ENCODE assay signal across 8 cellular contexts in the genomic region with DNA sequence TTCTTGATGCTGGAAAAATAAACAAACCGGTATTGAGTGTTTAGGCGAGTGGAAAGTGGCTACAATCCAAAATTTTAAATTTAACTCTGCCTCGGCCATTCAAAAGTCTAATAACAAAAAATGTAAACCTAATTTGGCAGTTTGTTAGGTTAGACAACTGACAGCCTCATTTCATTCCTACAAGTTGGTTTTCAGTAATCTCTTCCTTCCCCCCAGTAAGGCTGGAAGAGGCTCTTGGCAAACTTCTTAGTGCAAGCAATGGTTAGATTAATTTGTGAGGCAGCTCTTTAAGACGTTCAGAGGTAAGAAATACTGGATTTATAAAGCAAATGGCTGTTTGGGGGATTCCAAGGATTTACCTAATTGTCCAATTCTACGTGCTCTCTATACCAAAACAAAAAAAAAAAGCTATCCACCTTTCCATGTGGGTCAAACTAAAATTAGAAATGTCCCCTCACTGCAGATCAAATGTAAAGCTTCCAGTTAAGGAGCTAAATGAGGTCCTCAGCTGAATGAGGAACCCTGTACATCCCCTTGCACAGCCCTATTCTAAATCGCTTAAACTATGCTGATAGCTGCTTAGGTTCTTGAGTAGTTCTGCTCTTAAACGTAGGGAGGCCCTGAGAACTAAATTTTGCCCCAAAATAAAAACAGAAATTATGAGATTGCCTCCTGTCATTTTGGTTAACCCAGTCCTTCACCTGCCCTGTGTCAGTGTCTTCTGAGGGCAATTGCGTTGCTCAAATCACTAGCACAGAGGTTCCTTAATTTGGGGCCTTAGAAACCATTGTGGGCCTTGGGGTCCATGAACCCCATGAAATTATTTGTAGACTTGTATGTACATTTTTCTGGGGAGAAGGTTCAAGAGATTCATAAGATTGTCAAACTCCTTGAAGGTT. TPM values are rescaled to one million over a fixed set of nuclear protein-coding genes. Genes with fewer than 3 reads are reported as not detected.
DNase-seq lines count a peak whose midpoint lies in the region; ATAC-seq, FAIRE-seq and TF ChIP-seq lines count a peak whose summit lies in the region.

No MANE protein-coding gene starts in this region.

- H3K9ac ChIP-seq in HepG2 (ENCODE audit: insufficient read depth, low read depth, low read length), result peak overlapping the region; percentile 85

- POLR2A ChIA-PET in HepG2 (lab: Yijun Ruan, JAX), result interaction anchor here (1.1 to 19.8 kb wide), 12 partner anchors 13 to 256 kb away, joined by 3 to 2487 read pairs (median 9); a partner anchor contains a TSS

- TF ChIP-seq RAD21 in HepG2 (CRISPR knock-in tag; IDR thresholded peaks at IDR 0.05), result no peak

- ATAC-seq in heart left ventricle, result no peak
- ATAC-seq in Right ventricle myocardium superior (ENCODE audit: poor library complexity), result no peak
- no peak for ATAC-seq in HepG2
- no peak for ATAC-seq in GM19455 (IDR thresholded peaks at IDR 0.05; ENCODE audit: unreplicated experiment)

- H3K27ac Mint-ChIP-seq in activated naive CD8-positive, alpha-beta T cell treated with anti-CD3 and anti-CD28 coated beads for 36 hours, result peak overlapping the region; percentile 84

- H3K4me3 Mint-ChIP-seq in activated naive CD8-positive, alpha-beta T cell treated with anti-CD3 and anti-CD28 coated beads for 36 hours, result peak overlapping the region; percentile 95

- H3K9me3 ChIP-seq in heart left ventricle, result no peaks in the 10 kb centered on the region
- no peaks in the 10 kb centered on the region for H3K9me3 ChIP-seq in HepG2 (ENCODE audit: low read length)
- no peaks in the 10 kb centered on the region for H3K9me3 ChIP-seq in vagina

- peaks cover 35% of the 10 kb centered on the region for H4K20me1 ChIP-seq in HepG2 (ENCODE audit: insufficient read depth, low read length)

- H3K4me3 ChIP-seq in heart left ventricle (peak overlapping the region; percentile 62 to 93 (median 79)), HepG2 (replicated peaks in 1 of 3; ENCODE audit: insufficient read depth in 1 of 3, low read depth in 2 of 3, low read length in 3 of 3) (peak overlapping the region; percentile 97 to 98 (median 97); a peak in 5 of 6 replicates), vagina (peak overlapping the region; percentile 65 to 68)

- peaks cover 36% of the 10 kb centered on the region for H3K79me2 ChIP-seq in HepG2 (ENCODE audit: insufficient read depth, low read length)

- H3K27ac ChIP-seq in heart left ventricle (peak overlapping the region in 11 of 12 donors; percentile 53 to 100 (median 96)), HepG2 (ENCODE audit: extremely low read length, insufficient read depth, low read length) (peak overlapping the region; percentile 12), vagina (peak overlapping the region; percentile 98)

- H3K4me1 Mint-ChIP-seq in activated naive CD8-positive, alpha-beta T cell treated with anti-CD3 and anti-CD28 coated beads for 36 hours, result peaks cover 32% of the 10 kb centered on the region

- CTCF ChIA-PET in HepG2 (lab: Yijun Ruan, JAX; ENCODE audit: low intra/inter-chr PET ratio, low total read pairs), result interaction anchor here (1.0 to 8.5 kb wide), 4 partner anchors 9 to 46 kb away, joined by 3 to 130 read pairs (median 32); a partner anchor contains a TSS

- intact Hi-C loops in heart left ventricle (cut with DNase I) (no loop called here), Right ventricle myocardium superior (cut with DNase I) (no loop called here), HepG2 (cut with micrococcal nuclease; ENCODE audit: unreplicated experiment) (no loop called here), vagina (cut with DNase I) (no loop called here)

- 22 to 30% (median 28%) methylated on average over 8 of the region's 8 CpGs for WGBS in heart left ventricle, 4 donors
- 22% methylated on average over 8 of the region's 8 CpGs for WGBS in HepG2 (ENCODE audit: low lambda C conversion rate)

- TF ChIP-seq CTCF in heart left ventricle (IDR thresholded peaks at IDR 0.05), result no peak
- TF ChIP-seq CTCF in HepG2 (CRISPR knock-in tag; IDR thresholded peaks at IDR 0.05), result no peak
- TF ChIP-seq CTCF in vagina (IDR thresholded peaks at IDR 0.05), result no peak

- DNase-seq in heart left ventricle, result no peak
- no peak for DNase-seq in Right ventricle myocardium superior
- DNase-seq in activated naive CD8-positive, alpha-beta T cell treated with anti-CD3 and anti-CD28 coated beads for 36 hours, result no peak
- DNase-seq in HepG2 (ENCODE audit: low spot score), result no peak
- DNase-seq in vagina (ENCODE audit: extremely low spot score in 2 of 2), result no peak
- DNase-seq in SW480 (ENCODE audit: low spot score), result no peak
- no peak for DNase-seq in NCI-H524 (lab: John Stamatoyannopoulos, UW)

- peak overlapping the region; percentile 95 for H3K4me2 ChIP-seq in HepG2 (ENCODE audit: low read depth, low read length)

- peaks cover 34% of the 10 kb centered on the region for H3K36me3 Mint-ChIP-seq in activated naive CD8-positive, alpha-beta T cell treated with anti-CD3 and anti-CD28 coated beads for 36 hours

- in situ Hi-C loops in HepG2 (cut with HindIII; ENCODE audit: extremely low pct_ligation_motif_present, low pct_unique_long_range_greater_than_20kb), result no loop called here

- H2AFZ ChIP-seq in HepG2 (ENCODE audit: low read length), result no peak overlapping the region

- BruUV-seq in HepG2 (replicated peaks; lab: Mats Ljungman, UMichigan), result no TSS peak

- TF ChIP-seq EP300 in HepG2 (IDR thresholded peaks at IDR 0.05; ENCODE audit: low read depth in 2 of 2, low read length in 2 of 2), result no peak
- TF ChIP-seq EP300 in HepG2 (CRISPR knock-in tag; IDR thresholded peaks at IDR 0.05; ENCODE audit: borderline replicate concordance), result no peak

- no peaks in the 10 kb centered on the region for H3K9me3 Mint-ChIP-seq in activated naive CD8-positive, alpha-beta T cell treated with anti-CD3 and anti-CD28 coated beads for 36 hours

- H3K27me3 ChIP-seq in heart left ventricle (no peaks in the 10 kb centered on the region), HepG2 (ENCODE audit: control insufficient read depth in 1 of 2, insufficient read depth in 2 of 2, low read length in 2 of 2) (no peaks in the 10 kb centered on the region; a peak in 2 of 5 replicates), vagina (no peaks in the 10 kb centered on the region)

- H3K36me3 ChIP-seq in heart left ventricle (no peaks in the 10 kb centered on the region), HepG2 (replicated peaks in 1 of 2; ENCODE audit: control insufficient read depth in 1 of 2, insufficient read depth in 2 of 2, low read length in 2 of 2) (no peaks in the 10 kb centered on the region; a peak in 1 of 5 replicates), vagina (no peaks in the 10 kb centered on the region)

- peaks cover 5% of the 10 kb centered on the region for H3K27me3 Mint-ChIP-seq in activated naive CD8-positive, alpha-beta T cell treated with anti-CD3 and anti-CD28 coated beads for 36 hours

- TF ChIP-seq POLR2A in heart left ventricle (IDR thresholded peaks at IDR 0.05) (no peak), HepG2 (IDR thresholded peaks at IDR 0.05; ENCODE audit: insufficient read depth in 1 of 2, low read depth in 2 of 2, low read length in 2 of 2) (no peak; a peak in 1 of 4 replicates), vagina (IDR thresholded peaks at IDR 0.05) (no peak)

- no peak for FAIRE-seq in HepG2 (lab: Jason Lieb, UNC)

- H3K4me1 ChIP-seq in heart left ventricle, result peaks cover 5 to 52% (median 35%) of the 10 kb centered on the region in 12 donors
- peaks cover 22% of the 10 kb centered on the region for H3K4me1 ChIP-seq in HepG2 (ENCODE audit: insufficient read depth, low read length)
- peaks cover 54% of the 10 kb centered on the region for H3K4me1 ChIP-seq in vagina

RNA-seq across cellular contexts. Expression of a gene that starts 2.9 kb away (rescaled TPM):
- 10 to 100 TPM; 14.4 to 28.7 (median 22.5) TPM for total RNA-seq in heart left ventricle
- 10 to 100 TPM; 11.9 to 12.4 TPM for polyA plus RNA-seq in heart left ventricle
- total RNA-seq in Right ventricle myocardium superior, result 31.2 TPM
- total RNA-seq in activated naive CD8-positive, alpha-beta T cell treated with anti-CD3 and anti-CD28 coated beads for 36 hours, result 10 to 100 TPM; 36.0 to 36.5 TPM
- 10.5 and 14.8 TPM in 2 replicates for total RNA-seq in HepG2 (2016; rRNA removed; fragmentation: Illumina TruSeq; extraction: Trizol)
- total RNA-seq in HepG2 (2016; cell fraction: cytosol; rRNA removed; fragmentation: Illumina TruSeq; extraction: Trizol; ENCODE audit: low read depth), result 2.7 and 3.3 TPM in 2 replicates
- 11.7 and 13.0 TPM in 2 replicates for total RNA-seq in HepG2 (2016; cell fraction: insoluble cytoplasmic fraction; rRNA removed; fragmentation: Illumina TruSeq; extraction: Trizol)
- total RNA-seq in HepG2 (2016; cell fraction: membrane; rRNA removed; fragmentation: Illumina TruSeq; extraction: Trizol), result 8.9 and 9.5 TPM in 2 replicates
- 13.8 and 14.0 TPM in 2 replicates for total RNA-seq in HepG2 (2016; cell fraction: nucleus; rRNA removed; fragmentation: Illumina TruSeq; extraction: Trizol)
- 16.3 and 16.6 TPM in 2 replicates for polyA plus RNA-seq in HepG2 (2011; rRNA removed)
- 13.7 and 14.0 TPM in 2 replicates for polyA plus RNA-seq in HepG2 (2011; cell fraction: cytosol; rRNA removed)
- polyA plus RNA-seq in HepG2 (2011; cell fraction: nucleus; rRNA removed), result 34.1 and 37.3 TPM in 2 replicates
- 17.5 and 20.8 TPM in 2 replicates for polyA plus RNA-seq in HepG2 (2012)
- polyA plus RNA-seq in HepG2 (2016; cell fraction: cytosol; fragmentation: Illumina TruSeq; extraction: Trizol; ENCODE audit: low read depth), result 2.7 and 3.3 TPM in 2 replicates
- polyA plus RNA-seq in HepG2 (2016; cell fraction: insoluble cytoplasmic fraction; fragmentation: Illumina TruSeq; extraction: Trizol; ENCODE audit: low read depth), result 36.1 and 41.5 TPM in 2 replicates
- polyA plus RNA-seq in HepG2 (2016; cell fraction: membrane; fragmentation: Illumina TruSeq; extraction: Trizol; ENCODE audit: low read depth), result 10.3 and 12.9 TPM in 2 replicates
- polyA plus RNA-seq in HepG2 (2016; cell fraction: nucleus; fragmentation: Illumina TruSeq; extraction: Trizol; ENCODE audit: insufficient read depth, low read depth), result 51.0 and 51.8 TPM in 2 replicates
- 8.8 and 11.0 TPM in 2 replicates for polyA minus RNA-seq in HepG2 (2011; rRNA and poly(A)+ RNA removed; ENCODE audit: low replicate concordance)
- polyA minus RNA-seq in HepG2 (2011; cell fraction: cytosol; rRNA and poly(A)+ RNA removed), result 10.7 and 11.5 TPM in 2 replicates
- polyA minus RNA-seq in HepG2 (2011; cell fraction: nucleus; rRNA and poly(A)+ RNA removed), result 17.1 and 27.5 TPM in 2 replicates
- total RNA-seq in vagina, result 27.5 TPM

RNA-seq across cellular contexts. Expression of a gene that starts 10.5 kb away (rescaled TPM):
- 1 to 10 TPM; 3.9 to 7.5 (median 5.7) TPM for total RNA-seq in heart left ventricle
- polyA plus RNA-seq in heart left ventricle, result 1 to 10 TPM; 3.4 to 6.4 TPM
- 8.0 TPM for total RNA-seq in Right ventricle myocardium superior
- 1 to 10 TPM; 4.8 to 5.6 TPM for total RNA-seq in activated naive CD8-positive, alpha-beta T cell treated with anti-CD3 and anti-CD28 coated beads for 36 hours
- 27.1 and 30.8 TPM in 2 replicates for total RNA-seq in HepG2 (2016; rRNA removed; fragmentation: Illumina TruSeq; extraction: Trizol)
- 22.3 and 23.3 TPM in 2 replicates for total RNA-seq in HepG2 (2016; cell fraction: cytosol; rRNA removed; fragmentation: Illumina TruSeq; extraction: Trizol; ENCODE audit: low read depth)
- total RNA-seq in HepG2 (2016; cell fraction: insoluble cytoplasmic fraction; rRNA removed; fragmentation: Illumina TruSeq; extraction: Trizol), result 26.7 and 27.9 TPM in 2 replicates
- 25.8 and 28.7 TPM in 2 replicates for total RNA-seq in HepG2 (2016; cell fraction: membrane; rRNA removed; fragmentation: Illumina TruSeq; extraction: Trizol)
- total RNA-seq in HepG2 (2016; cell fraction: nucleus; rRNA removed; fragmentation: Illumina TruSeq; extraction: Trizol), result 13.7 and 16.4 TPM in 2 replicates
- polyA plus RNA-seq in HepG2 (2011; rRNA removed), result 31.8 and 32.4 TPM in 2 replicates
- 32.2 and 44.9 TPM in 2 replicates for polyA plus RNA-seq in HepG2 (2011; cell fraction: cytosol; rRNA removed)
- polyA plus RNA-seq in HepG2 (2011; cell fraction: nucleus; rRNA removed), result 22.5 and 27.3 TPM in 2 replicates
- polyA plus RNA-seq in HepG2 (2012), result 22.2 and 24.9 TPM in 2 replicates
- polyA plus RNA-seq in HepG2 (2016; cell fraction: cytosol; fragmentation: Illumina TruSeq; extraction: Trizol; ENCODE audit: low read depth), result 14.6 and 18.5 TPM in 2 replicates
- 35.4 and 36.8 TPM in 2 replicates for polyA plus RNA-seq in HepG2 (2016; cell fraction: insoluble cytoplasmic fraction; fragmentation: Illumina TruSeq; extraction: Trizol; ENCODE audit: low read depth)
- 19.7 and 26.6 TPM in 2 replicates for polyA plus RNA-seq in HepG2 (2016; cell fraction: membrane; fragmentation: Illumina TruSeq; extraction: Trizol; ENCODE audit: low read depth)
- polyA plus RNA-seq in HepG2 (2016; cell fraction: nucleus; fragmentation: Illumina TruSeq; extraction: Trizol; ENCODE audit: insufficient read depth, low read depth), result 36.3 and 37.9 TPM in 2 replicates
- 9.1 and 26.8 TPM in 2 replicates for polyA minus RNA-seq in HepG2 (2011; rRNA and poly(A)+ RNA removed; ENCODE audit: low replicate concordance)
- polyA minus RNA-seq in HepG2 (2011; cell fraction: cytosol; rRNA and poly(A)+ RNA removed), result 17.8 and 20.5 TPM in 2 replicates
- polyA minus RNA-seq in HepG2 (2011; cell fraction: nucleus; rRNA and poly(A)+ RNA removed), result 12.4 and 13.2 TPM in 2 replicates
- 9.8 TPM for total RNA-seq in vagina

RNA-seq across cellular contexts. Expression of a gene that starts 15.7 kb away (rescaled TPM):
- total RNA-seq in heart left ventricle (1 to 10 TPM; 4.1 to 9.8 (median 6.3) TPM), Right ventricle myocardium superior (8.0 TPM), HepG2 (2016; rRNA removed; fragmentation: Illumina TruSeq; extraction: Trizol) (8.8 and 16.1 TPM in 2 replicates), vagina (18.9 TPM)
- polyA plus RNA-seq in heart left ventricle (1 to 10 TPM; 3.3 to 8.8 TPM), HepG2 (2011; rRNA removed) (26.9 and 34.1 TPM in 2 replicates)
- total RNA-seq in activated naive CD8-positive, alpha-beta T cell treated with anti-CD3 and anti-CD28 coated beads for 36 hours, result 1 to 10 TPM; 8.6 to 8.9 TPM
- 8.0 and 13.0 TPM in 2 replicates for total RNA-seq in HepG2 (2016; cell fraction: cytosol; rRNA removed; fragmentation: Illumina TruSeq; extraction: Trizol; ENCODE audit: low read depth)
- 9.5 and 14.6 TPM in 2 replicates for total RNA-seq in HepG2 (2016; cell fraction: insoluble cytoplasmic fraction; rRNA removed; fragmentation: Illumina TruSeq; extraction: Trizol)
- total RNA-seq in HepG2 (2016; cell fraction: membrane; rRNA removed; fragmentation: Illumina TruSeq; extraction: Trizol), result 12.4 and 18.3 TPM in 2 replicates
- total RNA-seq in HepG2 (2016; cell fraction: nucleus; rRNA removed; fragmentation: Illumina TruSeq; extraction: Trizol), result 15.2 and 17.1 TPM in 2 replicates
- polyA plus RNA-seq in HepG2 (2011; cell fraction: cytosol; rRNA removed), result 12.2 and 17.4 TPM in 2 replicates
- 71.5 and 77.5 TPM in 2 replicates for polyA plus RNA-seq in HepG2 (2011; cell fraction: nucleus; rRNA removed)
- polyA plus RNA-seq in HepG2 (2012), result 16.9 and 20.5 TPM in 2 replicates
- polyA plus RNA-seq in HepG2 (2016; cell fraction: cytosol; fragmentation: Illumina TruSeq; extraction: Trizol; ENCODE audit: low read depth), result 9.2 and 14.3 TPM in 2 replicates
- 9.9 and 13.7 TPM in 2 replicates for polyA plus RNA-seq in HepG2 (2016; cell fraction: insoluble cytoplasmic fraction; fragmentation: Illumina TruSeq; extraction: Trizol; ENCODE audit: low read depth)
- polyA plus RNA-seq in HepG2 (2016; cell fraction: membrane; fragmentation: Illumina TruSeq; extraction: Trizol; ENCODE audit: low read depth), result 10.5 and 15.2 TPM in 2 replicates
- 36.2 and 39.6 TPM in 2 replicates for polyA plus RNA-seq in HepG2 (2016; cell fraction: nucleus; fragmentation: Illumina TruSeq; extraction: Trizol; ENCODE audit: insufficient read depth, low read depth)
- polyA minus RNA-seq in HepG2 (2011; rRNA and poly(A)+ RNA removed; ENCODE audit: low replicate concordance), result 6.9 and 21.9 TPM in 2 replicates
- polyA minus RNA-seq in HepG2 (2011; cell fraction: cytosol; rRNA and poly(A)+ RNA removed), result 8.3 and 8.4 TPM in 2 replicates
- polyA minus RNA-seq in HepG2 (2011; cell fraction: nucleus; rRNA and poly(A)+ RNA removed), result 26.9 and 36.2 TPM in 2 replicates

RNA-seq across cellular contexts. Expression of a gene that starts 18.8 kb away (rescaled TPM):
- total RNA-seq in heart left ventricle, result 100 to 1,000 TPM; 102 to 207 (median 123) TPM
- 100 to 1,000 TPM in 1 of 2 donors, 10 to 100 TPM in 1; 92.8 to 105 TPM for polyA plus RNA-seq in heart left ventricle
- total RNA-seq in Right ventricle myocardium superior, result 201 TPM
- 1 to 10 TPM; 2.7 to 3.8 TPM for total RNA-seq in activated naive CD8-positive, alpha-beta T cell treated with anti-CD3 and anti-CD28 coated beads for 36 hours
- total RNA-seq in HepG2 (2016; rRNA removed; fragmentation: Illumina TruSeq; extraction: Trizol), result 5.5 and 11.3 TPM in 2 replicates
- total RNA-seq in HepG2 (2016; cell fraction: cytosol; rRNA removed; fragmentation: Illumina TruSeq; extraction: Trizol; ENCODE audit: low read depth), result 5.6 and 8.7 TPM in 2 replicates
- 6.2 and 9.4 TPM in 2 replicates for total RNA-seq in HepG2 (2016; cell fraction: insoluble cytoplasmic fraction; rRNA removed; fragmentation: Illumina TruSeq; extraction: Trizol)
- 23.5 and 28.9 TPM in 2 replicates for total RNA-seq in HepG2 (2016; cell fraction: membrane; rRNA removed; fragmentation: Illumina TruSeq; extraction: Trizol)
- total RNA-seq in HepG2 (2016; cell fraction: nucleus; rRNA removed; fragmentation: Illumina TruSeq; extraction: Trizol), result 4.2 and 4.3 TPM in 2 replicates
- 39.1 and 46.1 TPM in 2 replicates for polyA plus RNA-seq in HepG2 (2011; rRNA removed)
- 28.6 and 40.9 TPM in 2 replicates for polyA plus RNA-seq in HepG2 (2011; cell fraction: cytosol; rRNA removed)
- polyA plus RNA-seq in HepG2 (2011; cell fraction: nucleus; rRNA removed), result 37.4 and 43.6 TPM in 2 replicates
- polyA plus RNA-seq in HepG2 (2012), result 8.5 and 22.4 TPM in 2 replicates
- polyA plus RNA-seq in HepG2 (2016; cell fraction: cytosol; fragmentation: Illumina TruSeq; extraction: Trizol; ENCODE audit: low read depth), result 17.4 and 19.5 TPM in 2 replicates
- polyA plus RNA-seq in HepG2 (2016; cell fraction: insoluble cytoplasmic fraction; fragmentation: Illumina TruSeq; extraction: Trizol; ENCODE audit: low read depth), result 14.0 and 24.9 TPM in 2 replicates
- polyA plus RNA-seq in HepG2 (2016; cell fraction: membrane; fragmentation: Illumina TruSeq; extraction: Trizol; ENCODE audit: low read depth), result 30.5 and 46.5 TPM in 2 replicates
- polyA plus RNA-seq in HepG2 (2016; cell fraction: nucleus; fragmentation: Illumina TruSeq; extraction: Trizol; ENCODE audit: insufficient read depth, low read depth), result 24.9 and 28.4 TPM in 2 replicates
- 68.8 and 256 TPM in 2 replicates for polyA minus RNA-seq in HepG2 (2011; rRNA and poly(A)+ RNA removed; ENCODE audit: low replicate concordance)
- polyA minus RNA-seq in HepG2 (2011; cell fraction: cytosol; rRNA and poly(A)+ RNA removed), result 26.0 and 39.9 TPM in 2 replicates
- polyA minus RNA-seq in HepG2 (2011; cell fraction: nucleus; rRNA and poly(A)+ RNA removed), result 13.4 and 15.7 TPM in 2 replicates
- 34.1 TPM for total RNA-seq in vagina

Comparison
In these comparisons a context has a peak if more than half of its experiments do, and no peak if none do; other contexts are left out.
1. H3K27ac ChIP-seq: peak in every context shown above with its lines; median percentile 98 in vagina; 96 in heart left ventricle; 12 in HepG2.